Comparison of ENCODE assay signal across 1 cellular context in genomic region chr10:5283305-5284158, GRCh38.
TF ChIP-seq lines count a peak whose summit lies in the region.

No MANE protein-coding gene starts in this region.

TF ChIP-seq in GM23338, 12 proteins besides CTCF, POLR2A, EP300 and RAD21 (continued from another document):
- TF ChIP-seq EZH2 (IDR thresholded peaks at IDR 0.05; ENCODE audit: low read depth, unreplicated experiment) = no peak
- no peak for TF ChIP-seq JUNB (IDR thresholded peaks at IDR 0.05; ENCODE audit: unreplicated experiment)
- no peak for TF ChIP-seq NANOG (IDR thresholded peaks at IDR 0.05; ENCODE audit: borderline replicate concordance)
- TF ChIP-seq ETS1 (IDR thresholded peaks at IDR 0.05) = no peak
- no peak for TF ChIP-seq POLR2AphosphoS5 (IDR thresholded peaks at IDR 0.05; ENCODE audit: low read depth)
